Comparison of ENCODE assay signal across 20 cellular contexts in the genomic region with DNA sequence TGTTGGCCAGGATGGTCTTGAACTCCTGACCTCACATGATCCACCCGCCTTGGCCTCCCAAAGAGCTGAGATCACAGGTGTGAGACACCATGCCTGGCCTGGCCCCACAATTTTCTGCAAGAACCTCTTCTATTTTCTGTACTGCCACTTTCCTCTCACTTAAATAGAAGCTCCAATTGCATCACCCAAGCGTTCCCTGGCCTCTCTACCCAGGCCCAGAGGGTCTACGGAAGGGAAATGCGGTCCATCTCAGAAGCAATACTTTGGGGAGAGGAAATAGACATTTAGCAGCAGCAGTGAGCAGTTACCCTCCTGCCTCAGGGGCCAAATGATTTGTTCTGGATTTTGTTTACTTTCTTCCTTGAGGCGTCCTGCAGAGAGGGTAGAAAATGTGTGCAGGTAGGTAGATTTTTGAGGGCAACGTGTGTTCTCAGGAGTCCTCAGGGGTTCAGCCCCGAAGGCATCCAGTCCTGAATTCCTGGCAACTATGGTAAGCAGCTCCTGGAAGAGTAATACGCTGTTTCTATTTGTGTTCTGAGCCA. TPM values are rescaled to one million over a fixed set of nuclear protein-coding genes. Genes with fewer than 3 reads are reported as not detected.
"Had no signal": no experiment of that assay in that cellular context is flagged by ENCODE, and none has a peak within 500 bp of the region (broad histone marks: within the 10 kb centered on the region; RNA-seq: fewer than 3 reads in every experiment).

No MANE protein-coding gene starts in this region.

- H3K4me1 Mint-ChIP-seq: activated CD4-positive, alpha-beta T cell treated with anti-CD3 and anti-CD28 coated beads, Interleukin-2, amount 10 ng/mL, durations not matched to agents 24 days and 14 days; activated naive CD4-positive, alpha-beta T cell treated with anti-CD3 and anti-CD28 coated beads, Interleukin-2, amount 10 ng/mL, durations not matched to agents 7 days and 5 days; activated naive CD8-positive, alpha-beta T cell treated with anti-CD3 and anti-CD28 coated beads, Interleukin-2, amount 50 U/mL, for 24 hours; natural killer cell had no signal

- H2AFZ ChIP-seq: hepatocyte had no signal

- ATAC-seq: activated CD8-positive, alpha-beta T cell treated with anti-CD3 and anti-CD28 coated beads, Interleukin-2, amount 10 ng/mL, durations not matched to agents 7 days and 5 days; activated naive CD8-positive, alpha-beta T cell treated with anti-CD3 and anti-CD28 coated beads, Interleukin-2, amount 50 U/mL, for 24 hours; left colon; lower lobe of right lung; natural killer cell had no signal

- H3K4me2 ChIP-seq: hepatocyte had no signal

- H3K9me3 Mint-ChIP-seq: activated CD4-positive, alpha-beta T cell treated with anti-CD3 and anti-CD28 coated beads, Interleukin-2, amount 10 ng/mL, durations not matched to agents 24 days and 14 days; activated naive CD4-positive, alpha-beta T cell treated with anti-CD3 and anti-CD28 coated beads, Interleukin-2, amount 10 ng/mL, durations not matched to agents 7 days and 5 days; activated naive CD8-positive, alpha-beta T cell treated with anti-CD3 and anti-CD28 coated beads, Interleukin-2, amount 50 U/mL, for 24 hours; activated T-cell treated with anti-CD3 and anti-CD28 coated beads, Interleukin-2, amount 50 U/mL, for 24 hours; activated T-helper 2 cell treated with anti-CD3 and anti-CD28 coated beads, Interferon-gamma antibody, Interleukin-2, Interleukin-4, amounts not matched to agents 10 μg/mL and 5 μg/mL and 100 μg/mL, durations not matched to agents 14 hours and 24 hours and 36 hours; natural killer cell; stimulated activated naive CD8-positive, alpha-beta T cell treated with anti-CD3 and anti-CD28 coated beads, Interleukin-15, Interleukin-2, amounts not matched to agents 100 ng/mL and 50 ng/mL, for 24 hours had no signal

- H3K36me3 Mint-ChIP-seq: activated naive CD4-positive, alpha-beta T cell treated with anti-CD3 and anti-CD28 coated beads, Interleukin-2, amount 10 ng/mL, durations not matched to agents 7 days and 5 days; brain; natural killer cell had no signal

- H3K4me3 ChIP-seq: dorsolateral prefrontal cortex, hepatocyte, lower lobe of right lung, tibial nerve had no signal

- H3K79me2 ChIP-seq: hepatocyte had no signal

- DNase-seq: activated CD4-positive, alpha-beta T cell treated with anti-CD3 and anti-CD28 coated beads, Interleukin-2, amount 10 ng/mL, durations not matched to agents 24 days and 14 days; activated CD8-positive, alpha-beta T cell treated with anti-CD3 and anti-CD28 coated beads, Interleukin-2, amount 10 ng/mL, durations not matched to agents 7 days and 5 days; activated naive CD4-positive, alpha-beta T cell treated with anti-CD3 and anti-CD28 coated beads, Interleukin-2, amount 10 ng/mL, durations not matched to agents 7 days and 5 days; activated naive CD8-positive, alpha-beta T cell treated with anti-CD3 and anti-CD28 coated beads, Interleukin-2, amount 50 U/mL, for 24 hours; activated T-cell treated with anti-CD3 and anti-CD28 coated beads, Interleukin-2, amount 50 U/mL, for 24 hours; anterior cingulate cortex; central memory CD4-positive, alpha-beta T cell; dorsolateral prefrontal cortex; foreskin fibroblast; left colon; lower lobe of right lung; natural killer cell; T-helper 9 cell had no signal

- H3K27me3 Mint-ChIP-seq: stimulated activated naive CD8-positive, alpha-beta T cell treated with anti-CD3 and anti-CD28 coated beads, Interleukin-15, Interleukin-2, amounts not matched to agents 100 ng/mL and 50 ng/mL, for 24 hours had no signal

- H3K27ac Mint-ChIP-seq: activated CD4-positive, alpha-beta T cell treated with anti-CD3 and anti-CD28 coated beads, Interleukin-2, amount 10 ng/mL, durations not matched to agents 24 days and 14 days; activated CD8-positive, alpha-beta T cell treated with anti-CD3 and anti-CD28 coated beads, Interleukin-2, amount 10 ng/mL, durations not matched to agents 7 days and 5 days; activated naive CD4-positive, alpha-beta T cell treated with anti-CD3 and anti-CD28 coated beads, Interleukin-2, amount 10 ng/mL, durations not matched to agents 7 days and 5 days; activated naive CD8-positive, alpha-beta T cell treated with anti-CD3 and anti-CD28 coated beads, Interleukin-2, amount 50 U/mL, for 24 hours; activated T-cell treated with anti-CD3 and anti-CD28 coated beads, Interleukin-2, amount 50 U/mL, for 24 hours; activated T-helper 2 cell treated with anti-CD3 and anti-CD28 coated beads, Interferon-gamma antibody, Interleukin-2, Interleukin-4, amounts not matched to agents 10 μg/mL and 5 μg/mL and 100 μg/mL, durations not matched to agents 14 hours and 24 hours and 36 hours; brain; natural killer cell; stimulated activated naive CD8-positive, alpha-beta T cell treated with anti-CD3 and anti-CD28 coated beads, Interleukin-15, Interleukin-2, amounts not matched to agents 100 ng/mL and 50 ng/mL, for 24 hours had no signal

- H3K27ac ChIP-seq: dorsolateral prefrontal cortex, lower lobe of right lung, neutrophil, tibial nerve had no signal

- H3K9me3 ChIP-seq: lower lobe of right lung, neutrophil, tibial nerve had no signal

- H3K4me1 ChIP-seq: lower lobe of right lung, tibial nerve had no signal

- H3K4me3 Mint-ChIP-seq: activated CD4-positive, alpha-beta T cell treated with anti-CD3 and anti-CD28 coated beads, Interleukin-2, amount 10 ng/mL, durations not matched to agents 24 days and 14 days; activated CD8-positive, alpha-beta T cell treated with anti-CD3 and anti-CD28 coated beads, Interleukin-2, amount 10 ng/mL, durations not matched to agents 7 days and 5 days; activated naive CD4-positive, alpha-beta T cell treated with anti-CD3 and anti-CD28 coated beads, Interleukin-2, amount 10 ng/mL, durations not matched to agents 7 days and 5 days; activated naive CD8-positive, alpha-beta T cell treated with anti-CD3 and anti-CD28 coated beads, Interleukin-2, amount 50 U/mL, for 24 hours; activated T-cell treated with anti-CD3 and anti-CD28 coated beads, Interleukin-2, amount 50 U/mL, for 24 hours; brain; natural killer cell; stimulated activated naive CD8-positive, alpha-beta T cell treated with anti-CD3 and anti-CD28 coated beads, Interleukin-15, Interleukin-2, amounts not matched to agents 100 ng/mL and 50 ng/mL, for 24 hours had no signal

- H3K36me3 ChIP-seq: lower lobe of right lung, neutrophil, tibial nerve had no signal

- H3K27me3 ChIP-seq: hepatocyte, tibial nerve had no signal

RNA-seq across cellular contexts. Expression of a gene that starts 11.0 kb away (rescaled TPM):
- total RNA-seq: activated CD4-positive, alpha-beta T cell treated with anti-CD3 and anti-CD28 coated beads, Interleukin-2, amount 10 ng/mL, durations not matched to agents 24 days and 14 days; activated T-helper 2 cell treated with anti-CD3 and anti-CD28 coated beads, Interferon-gamma antibody, Interleukin-2, Interleukin-4, amounts not matched to agents 10 μg/mL and 5 μg/mL and 100 μg/mL, durations not matched to agents 14 hours and 24 hours and 36 hours; mesenteric fat pad had no signal
